ENCODE assay signal across 16 cellular contexts in the genomic region with DNA sequence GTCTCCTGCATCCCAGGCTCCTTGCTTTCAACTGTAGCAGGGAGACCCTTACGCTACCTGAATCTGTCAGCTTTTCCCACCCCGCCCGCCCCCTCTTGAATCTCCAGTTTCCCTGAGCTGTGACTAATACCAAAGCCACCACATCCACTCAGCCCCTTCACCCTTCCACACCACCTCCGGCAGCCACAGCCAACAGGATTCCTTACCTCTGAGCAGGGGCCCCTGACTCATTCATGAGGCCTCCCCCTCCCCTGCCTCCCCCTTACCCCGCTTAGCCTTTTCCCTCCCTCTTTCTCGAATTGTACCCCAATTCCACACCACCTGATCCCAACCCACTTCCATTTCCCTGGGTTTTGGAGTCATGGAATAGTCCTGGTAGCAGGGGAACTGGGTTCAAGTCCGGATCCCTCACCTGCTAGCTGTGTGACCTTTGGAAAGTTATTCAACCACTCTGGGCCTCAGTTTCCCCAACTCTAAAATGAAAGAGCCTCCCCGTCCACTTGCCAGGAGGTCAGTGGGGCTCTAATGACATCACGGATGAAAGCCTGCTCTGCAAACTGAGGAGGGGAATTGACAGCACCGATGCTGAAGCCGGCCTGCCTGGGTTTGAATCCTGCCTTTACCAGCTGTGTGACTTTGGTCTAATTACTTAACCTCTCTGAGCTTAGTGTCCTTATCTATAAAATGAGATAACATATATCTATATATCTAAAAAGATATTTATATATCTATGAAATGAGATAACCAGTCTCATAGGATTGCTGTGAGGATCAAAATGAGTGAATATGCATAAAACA. TPM values are rescaled to one million over a fixed set of nuclear protein-coding genes. Genes with fewer than 3 reads are reported as not detected.
DNase-seq lines count a peak whose midpoint lies in the region; ATAC-seq, FAIRE-seq and TF ChIP-seq lines count a peak whose summit lies in the region.
"Had no signal": no experiment of that assay in that cellular context is flagged by ENCODE, and none has a peak within 500 bp of the region (broad histone marks: within the 10 kb centered on the region; RNA-seq: fewer than 3 reads in every experiment).

No MANE protein-coding gene starts in this region.

- no peak for TF ChIP-seq RAD21 in A549 (conservative IDR thresholded peaks at IDR 0.05 in 1 of 2, IDR thresholded peaks at IDR 0.05 in 1 of 2)

- intact Hi-C loops in upper lobe of right lung (cut with DNase I) = no loop called here

- no peak overlapping the region for H3K4me3 Mint-ChIP-seq in activated T-helper 17 cell treated with anti-CD3 and anti-CD28 coated beads, Interleukin-2, amount 50 U/mL, for 72 hours
- no peak overlapping the region for H3K4me3 Mint-ChIP-seq in activated T-cell treated with anti-CD3 and anti-CD28 coated beads, Interleukin-2, amount 50 U/mL, for 4 hours
- H3K4me3 Mint-ChIP-seq: T-helper 2 cell treated with Interferon-gamma antibody and Interleukin-4, amounts not matched to agents 5 μg/mL and 100 μg/mL, for 36 hours had no signal

- H3K9me3 ChIP-seq in A549 (no peaks in the 10 kb centered on the region), upper lobe of right lung (no peaks in the 10 kb centered on the region)
- H3K9me3 ChIP-seq: adrenal gland had no signal

- no peaks in the 10 kb centered on the region for H3K36me3 ChIP-seq in upper lobe of right lung
- H3K36me3 ChIP-seq: adrenal gland had no signal

- no peak overlapping the region for H3K4me2 ChIP-seq in A549

- no peaks in the 10 kb centered on the region for H3K9me3 Mint-ChIP-seq in activated T-helper 17 cell treated with anti-CD3 and anti-CD28 coated beads, Interleukin-2, amount 50 U/mL, for 72 hours
- no peaks in the 10 kb centered on the region for H3K9me3 Mint-ChIP-seq in activated T-cell treated with anti-CD3 and anti-CD28 coated beads, Interleukin-2, amount 50 U/mL, for 4 hours
- H3K9me3 Mint-ChIP-seq: T-helper 2 cell treated with Interferon-gamma antibody and Interleukin-4, amounts not matched to agents 5 μg/mL and 100 μg/mL, for 36 hours had no signal

- H3K4me1 ChIP-seq in A549 = peaks cover 5% of the 10 kb centered on the region; the same call in 1 of the 3 replicates
- H3K4me1 ChIP-seq in upper lobe of right lung = no peaks in the 10 kb centered on the region
- H3K4me1 ChIP-seq: adrenal gland had no signal

- CTCF ChIA-PET in A549 (lab: Yijun Ruan, JAX) = interaction anchor here (0.6 to 1.5 kb wide), 5 partner anchors 12 to 533 kb away, joined by 3 to 5 read pairs (median 3); no protein-coding TSS in a partner anchor

- peak overlapping the region; percentile 26 for H3K27ac Mint-ChIP-seq in activated T-helper 17 cell treated with anti-CD3 and anti-CD28 coated beads, Interleukin-2, amount 50 U/mL, for 72 hours
- H3K27ac Mint-ChIP-seq: T-helper 2 cell treated with Interferon-gamma antibody and Interleukin-4, amounts not matched to agents 5 μg/mL and 100 μg/mL, for 36 hours had no signal

- FAIRE-seq in A549 (lab: Jason Lieb, UNC) = no peak

- H3K4me3 ChIP-seq in A549 (no peak overlapping the region), upper lobe of right lung (no peak overlapping the region)
- H3K4me3 ChIP-seq: adrenal gland had no signal

- 69% methylated on average over 7 of the region's 11 CpGs for WGBS in A549 (ENCODE audit: missing lambda C conversion rate)

- POLR2A ChIA-PET in A549 (lab: Yijun Ruan, JAX) = no interaction called here

- TF ChIP-seq CTCF in A549 (IDR thresholded peaks at IDR 0.05) (no peak), upper lobe of right lung (IDR thresholded peaks at IDR 0.05) (no peak)

- TF ChIP-seq POLR2A in A549 (IDR thresholded peaks at IDR 0.05; ENCODE audit: low read length) = no peak

- DNase-seq in A549 (ENCODE audit: low read depth in 1 of 2, low spot score in 1 of 2) = no peak
- peak; percentile 71 for DNase-seq in HCEC 1CT
- peak; percentile 65 for DNase-seq in glomerular visceral epithelial cell (ENCODE audit: extremely low spot score)
- no peak for DNase-seq in upper lobe of right lung
- DNase-seq in stimulated activated CD4-positive, alpha-beta T cell treated with anti-CD3 and anti-CD28 coated beads, Interleukin-1b, Interleukin-23, amount 100 ng/mL, for 48 hours = no peak
- no peak for DNase-seq in activated T-cell treated with anti-CD3 and anti-CD28 coated beads, Interleukin-2, amount 50 U/mL, for 4 hours
- no peak for DNase-seq in NCI-H187 treated with DMSO at 0.1 percent for 48 hours (lab: John Stamatoyannopoulos, UW)
- DNase-seq: activated CD4-positive, alpha-beta T cell treated with anti-CD3 and anti-CD28 coated beads for 48 hours; activated T-cell treated with anti-CD3 and anti-CD28 coated beads, Interleukin-2, amount 50 U/mL, for 48 hours; adrenal gland; mesendoderm; NCI-H510A treated with DMSO at 0.1 percent for 48 hours; stimulated activated CD4-positive, alpha-beta T cell treated with anti-CD3 and anti-CD28 coated beads, Interleukin-12 subunit alpha, Interleukin-12 subunit beta, amount 100 ng/mL, for 4 hours had no signal

- TF ChIP-seq EP300 in A549 (IDR thresholded peaks at IDR 0.05) = no peak

- H3K36me3 Mint-ChIP-seq in activated T-helper 17 cell treated with anti-CD3 and anti-CD28 coated beads, Interleukin-2, amount 50 U/mL, for 72 hours (ENCODE audit: low read depth) = no peaks in the 10 kb centered on the region
- no peaks in the 10 kb centered on the region for H3K36me3 Mint-ChIP-seq in activated T-cell treated with anti-CD3 and anti-CD28 coated beads, Interleukin-2, amount 50 U/mL, for 4 hours (ENCODE audit: insufficient read depth)

- peaks cover 21% of the 10 kb centered on the region for H3K27me3 Mint-ChIP-seq in activated T-helper 17 cell treated with anti-CD3 and anti-CD28 coated beads, Interleukin-2, amount 50 U/mL, for 72 hours
- H3K27me3 Mint-ChIP-seq in activated T-cell treated with anti-CD3 and anti-CD28 coated beads, Interleukin-2, amount 50 U/mL, for 4 hours (ENCODE audit: low read depth) = peaks cover 22% of the 10 kb centered on the region

- ATAC-seq in A549 (no peak), upper lobe of right lung (no peak)
- no peak for ATAC-seq in activated T-helper 17 cell treated with anti-CD3 and anti-CD28 coated beads, Interleukin-2, amount 50 U/mL, for 72 hours (replicated peaks)
- no peak for ATAC-seq in activated T-cell treated with anti-CD3 and anti-CD28 coated beads, Interleukin-2, amount 50 U/mL, for 4 hours

- H3K27ac ChIP-seq in A549 = peak overlapping the region in 1 of 2 experiments; percentile 48; a peak in 3 of 6 replicates
- H3K27ac ChIP-seq in upper lobe of right lung = no peak overlapping the region
- H3K27ac ChIP-seq: adrenal gland, RWPE1 had no signal

- peaks cover 41% of the 10 kb centered on the region for H3K27me3 ChIP-seq in upper lobe of right lung

- peaks cover 4% of the 10 kb centered on the region for H3K4me1 Mint-ChIP-seq in activated T-helper 17 cell treated with anti-CD3 and anti-CD28 coated beads, Interleukin-2, amount 50 U/mL, for 72 hours
- peaks cover 14% of the 10 kb centered on the region for H3K4me1 Mint-ChIP-seq in activated T-cell treated with anti-CD3 and anti-CD28 coated beads, Interleukin-2, amount 50 U/mL, for 4 hours (ENCODE audit: low read depth)

RNA-seq across cellular contexts. Expression of a gene that starts 2.1 kb away (rescaled TPM):
- polyA plus RNA-seq in A549 (2011; rRNA removed) (2.6 and 2.7 TPM in 2 replicates), A549 (2017; fragmentation: RNase III; extraction: RNeasy Plus Mini Kit Qiagen cat#74134 plus additional on column Dnase treatment) (2.4 to 4.4 TPM (median 2.8 TPM) in 3 replicates)
- 2.4 and 2.5 TPM in 2 replicates for polyA plus RNA-seq in A549 (2012; cell fraction: cytosol; rRNA removed)
- 14.1 and 14.8 TPM in 2 replicates for polyA plus RNA-seq in A549 (2012; cell fraction: nucleus; rRNA removed)
- polyA minus RNA-seq in A549 (2011; rRNA and poly(A)+ RNA removed) = 7.2 and 9.9 TPM in 2 replicates
- total RNA-seq in activated T-helper 17 cell treated with anti-CD3 and anti-CD28 coated beads, Interleukin-2, amount 50 U/mL, for 72 hours = under 1 TPM; 0.17 to 0.95 TPM
- total RNA-seq in upper lobe of right lung = 0.58 TPM
- total RNA-seq in activated T-cell treated with anti-CD3 and anti-CD28 coated beads, Interleukin-2, amount 50 U/mL, for 4 hours = under 1 TPM; 0.25 to 0.69 (median 0.43) TPM

RNA-seq across cellular contexts. Expression of a gene that starts 23.3 kb away (rescaled TPM):
- polyA plus RNA-seq in A549 (2011; rRNA removed) = 10.5 and 15.2 TPM in 2 replicates
- polyA plus RNA-seq in A549 (2012; cell fraction: cytosol; rRNA removed) = 11.1 and 16.1 TPM in 2 replicates
- polyA plus RNA-seq in A549 (2012; cell fraction: nucleus; rRNA removed) = 24.6 and 27.6 TPM in 2 replicates
- 17.3 to 20.1 TPM (median 19.7 TPM) in 3 replicates for polyA plus RNA-seq in A549 (2017; fragmentation: RNase III; extraction: RNeasy Plus Mini Kit Qiagen cat#74134 plus additional on column Dnase treatment)
- 11.4 and 13.6 TPM in 2 replicates for polyA minus RNA-seq in A549 (2011; rRNA and poly(A)+ RNA removed)
- 1 to 10 TPM; 8.8 TPM for total RNA-seq in activated T-helper 17 cell treated with anti-CD3 and anti-CD28 coated beads, Interleukin-2, amount 50 U/mL, for 72 hours
- total RNA-seq in upper lobe of right lung = 30.4 TPM
- 1 to 10 TPM; 1.2 to 2.0 (median 1.3) TPM for total RNA-seq in activated T-cell treated with anti-CD3 and anti-CD28 coated beads, Interleukin-2, amount 50 U/mL, for 4 hours

RNA-seq across cellular contexts. Expression of a gene that starts 25.0 kb away (rescaled TPM):
- 37.0 and 39.7 TPM in 2 replicates for polyA plus RNA-seq in A549 (2011; rRNA removed)
- polyA plus RNA-seq in A549 (2012; cell fraction: cytosol; rRNA removed) = 63.0 and 72.1 TPM in 2 replicates
- polyA plus RNA-seq in A549 (2012; cell fraction: nucleus; rRNA removed) = 118 and 119 TPM in 2 replicates
- 67.9 to 79.5 TPM (median 73.9 TPM) in 3 replicates for polyA plus RNA-seq in A549 (2017; fragmentation: RNase III; extraction: RNeasy Plus Mini Kit Qiagen cat#74134 plus additional on column Dnase treatment)
- 33.6 and 34.8 TPM in 2 replicates for polyA minus RNA-seq in A549 (2011; rRNA and poly(A)+ RNA removed)
- total RNA-seq in activated T-helper 17 cell treated with anti-CD3 and anti-CD28 coated beads, Interleukin-2, amount 50 U/mL, for 72 hours = 10 to 100 TPM; 49.4 to 76.9 TPM
- total RNA-seq in upper lobe of right lung = 91.7 TPM
- 10 to 100 TPM; 53.1 to 81.7 (median 63.8) TPM for total RNA-seq in activated T-cell treated with anti-CD3 and anti-CD28 coated beads, Interleukin-2, amount 50 U/mL, for 4 hours

RNA-seq across cellular contexts. Expression of a gene that starts 50.8 kb away (rescaled TPM):
- polyA plus RNA-seq in A549 (2011; rRNA removed) (2.0 and 3.8 TPM in 2 replicates), A549 (2017; fragmentation: RNase III; extraction: RNeasy Plus Mini Kit Qiagen cat#74134 plus additional on column Dnase treatment) (15.7 to 22.6 TPM (median 21.2 TPM) in 3 replicates)
- polyA plus RNA-seq in A549 (2012; cell fraction: cytosol; rRNA removed) = 8.7 and 11.2 TPM in 2 replicates
- polyA plus RNA-seq in A549 (2012; cell fraction: nucleus; rRNA removed) = 30.5 and 31.9 TPM in 2 replicates
- 3.9 and 7.0 TPM in 2 replicates for polyA minus RNA-seq in A549 (2011; rRNA and poly(A)+ RNA removed)
- total RNA-seq in activated T-helper 17 cell treated with anti-CD3 and anti-CD28 coated beads, Interleukin-2, amount 50 U/mL, for 72 hours = 10 to 100 TPM; 27.5 to 33.7 TPM
- total RNA-seq in upper lobe of right lung = 18.6 TPM
- 10 to 100 TPM; 39.3 to 49.0 (median 40.5) TPM for total RNA-seq in activated T-cell treated with anti-CD3 and anti-CD28 coated beads, Interleukin-2, amount 50 U/mL, for 4 hours

RNA-seq across cellular contexts. Expression of a gene that starts 59.5 kb away (rescaled TPM):
- polyA plus RNA-seq in A549 (2011; rRNA removed) = 14.1 and 17.3 TPM in 2 replicates
- 5.9 and 10.3 TPM in 2 replicates for polyA plus RNA-seq in A549 (2012; cell fraction: cytosol; rRNA removed)
- polyA plus RNA-seq in A549 (2012; cell fraction: nucleus; rRNA removed) = 10.8 and 11.6 TPM in 2 replicates
- 7.1 to 11.8 TPM (median 10.5 TPM) in 3 replicates for polyA plus RNA-seq in A549 (2017; fragmentation: RNase III; extraction: RNeasy Plus Mini Kit Qiagen cat#74134 plus additional on column Dnase treatment)
- 11.0 and 13.8 TPM in 2 replicates for polyA minus RNA-seq in A549 (2011; rRNA and poly(A)+ RNA removed)
- total RNA-seq in activated T-helper 17 cell treated with anti-CD3 and anti-CD28 coated beads, Interleukin-2, amount 50 U/mL, for 72 hours = 10 to 100 TPM; 12.4 to 25.8 TPM
- 19.5 TPM for total RNA-seq in upper lobe of right lung
- 1 to 10 TPM; 1.5 to 3.3 (median 2.8) TPM for total RNA-seq in activated T-cell treated with anti-CD3 and anti-CD28 coated beads, Interleukin-2, amount 50 U/mL, for 4 hours

Comparison
In these comparisons a context has a peak if more than half of its experiments do, and no peak if none do; other contexts are left out.
1. DNase-seq: peak in HCEC 1CT (single experiment) and glomerular visceral epithelial cell (single experiment); none in A549 (0 of 2), upper lobe of right lung (single experiment), stimulated activated CD4-positive, alpha-beta T cell treated with anti-CD3 and anti-CD28 coated beads, Interleukin-1b, Interleukin-23, amount 100 ng/mL, for 48 hours (single experiment), activated T-cell treated with anti-CD3 and anti-CD28 coated beads, Interleukin-2, amount 50 U/mL, for 4 hours (single experiment) and NCI-H187 treated with DMSO at 0.1 percent for 48 hours (single experiment).